1 cellular context compared by ENCODE assay signal in the genomic region with DNA sequence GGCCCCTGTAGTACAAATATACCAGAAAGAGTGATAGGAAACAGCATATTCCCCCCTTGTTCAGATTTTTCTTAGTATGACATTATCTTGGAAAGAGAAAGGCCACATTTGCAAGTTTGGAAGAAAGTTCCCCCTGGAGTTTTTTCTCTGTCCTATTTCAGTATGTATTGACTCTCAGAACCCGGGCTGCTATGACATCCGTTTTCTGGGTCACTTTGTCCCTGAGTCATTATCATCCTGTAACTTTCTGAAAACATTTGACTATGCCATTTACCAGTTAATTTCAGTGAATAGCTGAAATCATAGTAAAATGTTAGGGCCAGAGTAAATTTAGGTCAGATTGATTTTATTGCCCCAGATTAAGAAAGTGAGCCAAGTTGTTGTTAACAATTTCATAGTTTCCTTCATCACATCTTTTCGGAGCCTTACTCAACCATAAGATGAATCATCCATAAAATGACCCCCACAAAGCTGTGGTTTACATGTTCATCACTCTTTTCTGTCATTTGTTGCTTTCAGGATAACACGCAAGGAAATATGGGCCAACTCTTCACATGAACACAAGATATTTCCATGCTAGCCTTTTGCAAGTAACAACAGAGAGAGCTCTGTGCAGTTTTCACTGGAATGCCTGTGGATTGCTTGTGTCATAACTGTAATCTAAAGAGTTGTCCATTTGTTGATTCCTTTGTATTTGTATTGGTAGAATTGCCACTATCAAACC.
TF ChIP-seq lines count a peak whose summit lies in the region.

No MANE protein-coding gene starts in this region.

TF ChIP-seq in IMR-90, 13 proteins besides CTCF, POLR2A, EP300 and RAD21 (continued from another document):
- TF ChIP-seq BHLHE40 (IDR thresholded peaks at IDR 0.05; ENCODE audit: low read depth, low read length): no peak; the same call in 1 of the 2 replicates
- TF ChIP-seq RFX5 (IDR thresholded peaks at IDR 0.05; ENCODE audit: low read depth, low read length): no peak
- peak; percentile 86 for TF ChIP-seq CEBPB (IDR thresholded peaks at IDR 0.05; ENCODE audit: low read depth, low read length)
- no peak for TF ChIP-seq MAFK (IDR thresholded peaks at IDR 0.05; ENCODE audit: low read depth, low read length)
- TF ChIP-seq, protein P1, sequence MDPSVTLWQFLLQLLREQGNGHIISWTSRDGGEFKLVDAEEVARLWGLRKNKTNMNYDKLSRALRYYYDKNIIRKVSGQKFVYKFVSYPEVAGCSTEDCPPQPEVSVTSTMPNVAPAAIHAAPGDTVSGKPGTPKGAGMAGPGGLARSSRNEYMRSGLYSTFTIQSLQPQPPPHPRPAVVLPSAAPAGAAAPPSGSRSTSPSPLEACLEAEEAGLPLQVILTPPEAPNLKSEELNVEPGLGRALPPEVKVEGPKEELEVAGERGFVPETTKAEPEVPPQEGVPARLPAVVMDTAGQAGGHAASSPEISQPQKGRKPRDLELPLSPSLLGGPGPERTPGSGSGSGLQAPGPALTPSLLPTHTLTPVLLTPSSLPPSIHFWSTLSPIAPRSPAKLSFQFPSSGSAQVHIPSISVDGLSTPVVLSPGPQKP (IDR thresholded peaks at IDR 0.05; ENCODE audit: borderline replicate concordance, low read depth, low read length): no peak
- TF ChIP-seq SMC3 (IDR thresholded peaks at IDR 0.05; ENCODE audit: low read depth, low read length): no peak
- TF ChIP-seq CHD1 (IDR thresholded peaks at IDR 0.05; ENCODE audit: low read depth, low read length): no peak
- TF ChIP-seq, protein P2, sequence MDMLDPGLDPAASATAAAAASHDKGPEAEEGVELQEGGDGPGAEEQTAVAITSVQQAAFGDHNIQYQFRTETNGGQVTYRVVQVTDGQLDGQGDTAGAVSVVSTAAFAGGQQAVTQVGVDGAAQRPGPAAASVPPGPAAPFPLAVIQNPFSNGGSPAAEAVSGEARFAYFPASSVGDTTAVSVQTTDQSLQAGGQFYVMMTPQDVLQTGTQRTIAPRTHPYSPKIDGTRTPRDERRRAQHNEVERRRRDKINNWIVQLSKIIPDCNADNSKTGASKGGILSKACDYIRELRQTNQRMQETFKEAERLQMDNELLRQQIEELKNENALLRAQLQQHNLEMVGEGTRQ (IDR thresholded peaks at IDR 0.05; ENCODE audit: low read depth, low read length): no peak
